Comparison of ENCODE assay signal across 16 cellular contexts in the genomic region with DNA sequence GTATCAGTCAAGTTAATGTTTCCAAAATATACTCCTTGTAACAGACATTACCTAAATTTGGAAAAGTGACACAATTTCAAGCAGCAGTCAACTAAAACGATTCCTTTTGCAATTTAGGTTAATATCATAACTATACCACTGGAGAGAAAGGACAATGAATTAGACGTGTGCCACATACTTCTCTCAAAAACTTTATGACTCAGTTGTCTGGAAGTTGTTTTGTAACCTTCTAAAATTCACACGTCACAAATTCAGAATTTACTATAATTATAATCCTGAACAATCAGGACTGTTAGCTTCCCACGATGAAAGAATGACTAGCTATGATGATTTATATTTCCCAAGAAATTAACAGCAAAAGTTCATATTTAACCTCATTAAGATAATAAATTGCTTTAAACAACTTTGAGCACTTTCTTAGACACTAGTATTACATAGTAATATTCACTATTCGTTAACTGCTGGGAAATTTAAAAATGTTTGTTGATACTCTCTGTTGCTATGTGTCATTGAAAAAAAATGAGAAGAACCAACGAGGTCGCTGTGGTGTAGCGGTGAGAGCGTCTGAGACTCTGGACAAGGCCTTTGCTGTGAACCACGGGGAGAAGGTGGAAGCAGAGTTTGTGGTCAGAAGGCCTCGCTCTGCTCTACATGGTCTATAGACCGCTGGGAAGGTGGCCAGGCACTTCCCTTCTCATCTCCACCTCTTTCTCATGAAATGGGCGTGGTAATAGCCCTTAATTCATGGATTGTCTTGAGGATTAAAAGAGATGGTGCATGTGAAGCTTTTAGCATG. TPM values are rescaled to one million over a fixed set of nuclear protein-coding genes. Genes with fewer than 3 reads are reported as not detected.
DNase-seq lines count a peak whose midpoint lies in the region; ATAC-seq, FAIRE-seq and TF ChIP-seq lines count a peak whose summit lies in the region.
"Had no signal": no experiment of that assay in that cellular context is flagged by ENCODE, and none has a peak within 500 bp of the region (broad histone marks: within the 10 kb centered on the region; RNA-seq: fewer than 3 reads in every experiment).

No MANE protein-coding gene starts in this region.

- H3K9me3 ChIP-seq in GM23248 (ENCODE audit: low read depth) (no peaks in the 10 kb centered on the region), small intestine (ENCODE audit: control insufficient read depth, low read depth) (no peaks in the 10 kb centered on the region), neural progenitor cell (ENCODE audit: low read depth) (no peaks in the 10 kb centered on the region)
- H3K9me3 ChIP-seq: thoracic aorta had no signal

- in situ Hi-C loops in GM23248 (cut with MboI): no loop called here

- no peaks in the 10 kb centered on the region for H3K9me2 ChIP-seq in GM23248 (ENCODE audit: insufficient read depth)

- no peaks in the 10 kb centered on the region for H4K20me1 ChIP-seq in GM23248 (ENCODE audit: insufficient read depth)
- H4K20me1 ChIP-seq in neural progenitor cell (ENCODE audit: low read depth): no peaks in the 10 kb centered on the region

- H3F3A ChIP-seq in GM23248 (ENCODE audit: insufficient read depth) (peaks cover 21% of the 10 kb centered on the region), neural progenitor cell (ENCODE audit: low read depth) (no peaks in the 10 kb centered on the region)

- peaks cover 4% of the 10 kb centered on the region for H3K4me1 Mint-ChIP-seq in activated naive CD8-positive, alpha-beta T cell (ENCODE audit: low read depth)
- no peaks in the 10 kb centered on the region for H3K4me1 Mint-ChIP-seq in neural progenitor cell

- peak overlapping the region; percentile 33 for H3K4me2 ChIP-seq in GM23248 (ENCODE audit: unreplicated experiment)
- no peak overlapping the region for H3K4me2 ChIP-seq in neural progenitor cell

- no peak overlapping the region for H3K4me3 Mint-ChIP-seq in activated naive CD8-positive, alpha-beta T cell
- no peak overlapping the region for H3K4me3 Mint-ChIP-seq in neural progenitor cell
- H3K4me3 Mint-ChIP-seq: CD4-positive, alpha-beta memory T cell had no signal

- no peak for ATAC-seq in GM18511 (IDR thresholded peaks at IDR 0.05; ENCODE audit: unreplicated experiment)
- ATAC-seq: GM12878 had no signal

- H3K27ac Mint-ChIP-seq in activated naive CD8-positive, alpha-beta T cell: peak overlapping the region; percentile 54
- no peak overlapping the region for H3K27ac Mint-ChIP-seq in neural progenitor cell

- H3K79me2 ChIP-seq in GM23248 (ENCODE audit: insufficient read depth) (no peaks in the 10 kb centered on the region), neural progenitor cell (ENCODE audit: low read depth) (no peaks in the 10 kb centered on the region)

- H3K36me3 Mint-ChIP-seq in activated naive CD8-positive, alpha-beta T cell: peaks cover 16% of the 10 kb centered on the region
- H3K36me3 Mint-ChIP-seq in neural progenitor cell: peaks cover 35% of the 10 kb centered on the region

- H3K27me3 ChIP-seq in GM23248 (replicated peaks; ENCODE audit: insufficient read depth) (no peaks in the 10 kb centered on the region), small intestine (ENCODE audit: control insufficient read depth in 2 of 2, insufficient read depth in 2 of 2, low read length in 2 of 2) (no peaks in the 10 kb centered on the region), neural progenitor cell (no peaks in the 10 kb centered on the region)

- H3K27me3 Mint-ChIP-seq in activated naive CD8-positive, alpha-beta T cell: no peaks in the 10 kb centered on the region
- peaks cover 2% of the 10 kb centered on the region for H3K27me3 Mint-ChIP-seq in neural progenitor cell (ENCODE audit: insufficient read depth, low read depth)
- H3K27me3 Mint-ChIP-seq: CD4-positive, alpha-beta memory T cell had no signal

- H3K27ac ChIP-seq in GM23248 (peak overlapping the region; percentile 92), small intestine (ENCODE audit: low read depth in 1 of 2, low read length in 1 of 2) (peak overlapping the region in 1 of 2 donors; percentile 48), neural progenitor cell (no peak overlapping the region)
- H3K27ac ChIP-seq: SK-N-MC, thoracic aorta had no signal

- H3K36me3 ChIP-seq in GM23248 (ENCODE audit: low read depth): no peaks in the 10 kb centered on the region
- H3K36me3 ChIP-seq in small intestine (ENCODE audit: control insufficient read depth in 2 of 2, insufficient read depth in 2 of 2, low read length in 2 of 2): no peaks in the 10 kb centered on the region
- no peaks in the 10 kb centered on the region for H3K36me3 ChIP-seq in neural progenitor cell
- H3K36me3 ChIP-seq: thoracic aorta had no signal

- WGBS in GM23248 (ENCODE audit: low coverage in 1 of 2, low lambda C conversion rate in 2 of 2, missing lambda C conversion rate in 2 of 2), 2 experiments: 44% methylated on average over 13 of the region's 13 CpGs
- 60 to 84% (median 63%) methylated on average over 13 of the region's 13 CpGs for WGBS in small intestine, 3 donors

- no peak for FAIRE-seq in small intestine (lab: Jason Lieb, UNC)
- FAIRE-seq: GM12878 had no signal

- peak; percentile 28 for DNase-seq in AG08395 (ENCODE audit: low spot score)
- peak; percentile 88 for DNase-seq in GM23248
- peak; percentile 30 for DNase-seq in kidney glomerular epithelial cell (lab: John Stamatoyannopoulos, UW)
- no peak for DNase-seq in stimulated activated CD4-positive, alpha-beta T cell treated with anti-CD3 and anti-CD28 coated beads, Interleukin-4, amount 100 ng/mL, for 4 hours
- no peak for DNase-seq in small intestine
- no peak for DNase-seq in neural progenitor cell (ENCODE audit: low spot score)
- DNase-seq: caudate nucleus; CD4-positive, alpha-beta memory T cell; NCI-H1417; NCI-H69; stimulated activated CD4-positive, alpha-beta T cell treated with anti-CD3 and anti-CD28 coated beads, Interleukin-4, amount 100 ng/mL, for 1 hour had no signal

- H3K4me1 ChIP-seq in GM23248 (ENCODE audit: insufficient read depth) (peaks cover 20% of the 10 kb centered on the region), small intestine (ENCODE audit: control insufficient read depth in 2 of 2, insufficient read depth in 1 of 2, low read depth in 1 of 2, low read length in 1 of 2) (peaks cover 0 to 4% of the 10 kb centered on the region in 2 donors), neural progenitor cell (no peaks in the 10 kb centered on the region)

- H2AFZ ChIP-seq in GM23248: 0 out of 2 replicates have a peak overlapping the region, but pooled peaks have one; percentile 20
- H2AFZ ChIP-seq in neural progenitor cell (replicated peaks): no peak overlapping the region

- no peaks in the 10 kb centered on the region for H3K9me3 Mint-ChIP-seq in activated naive CD8-positive, alpha-beta T cell (ENCODE audit: low read depth)
- H3K9me3 Mint-ChIP-seq in neural progenitor cell: peaks cover 26% of the 10 kb centered on the region

- H3K9ac ChIP-seq in GM23248 (peak overlapping the region; percentile 65), neural progenitor cell (no peak overlapping the region)

- TF ChIP-seq CTCF in neural progenitor cell (IDR thresholded peaks at IDR 0.05): no peak

- no peak overlapping the region for H3K4me3 ChIP-seq in GM23248
- H3K4me3 ChIP-seq in small intestine (ENCODE audit: low read depth in 1 of 2, low read length in 2 of 2): no peak overlapping the region
- no peak overlapping the region for H3K4me3 ChIP-seq in neural progenitor cell
- H3K4me3 ChIP-seq: GM12878, SK-N-MC, thoracic aorta had no signal

RNA-seq across cellular contexts. Expression of gene BATF3, which starts 27.9 kb away (rescaled TPM):
- total RNA-seq in GM23248 (2014; rRNA removed; shearing (Covaris generic)): 0.86 and 1.4 TPM in 2 replicates
- polyA plus RNA-seq in GM23248 (2016; fragmentation: Nextera tagmentation; extraction: Ambion mirVana) (0.46 and 0.60 TPM in 2 replicates), small intestine (1 to 10 TPM in 2 of 3 donors, not detected in 1; 3.6 to 3.8 TPM)
- total RNA-seq in neural progenitor cell (ENCODE audit: low replicate concordance): 0.53 TPM in 1 of 2 replicates, not detected in the other

Comparison
In these comparisons a context has a peak if more than half of its experiments do, and no peak if none do; other contexts are left out.
1. DNase-seq: peak in AG08395 (single experiment), GM23248 (single experiment) and kidney glomerular epithelial cell (single experiment); none in stimulated activated CD4-positive, alpha-beta T cell treated with anti-CD3 and anti-CD28 coated beads, Interleukin-4, amount 100 ng/mL, for 4 hours (0 of 2), small intestine (single experiment) and neural progenitor cell (single experiment).